Comparison of ENCODE assay signal across 9 cellular contexts in genomic region chr1:207831517-207832327, GRCh38.
A peak's percentile ranks its signal among the peaks of the same experiment; 100 is the strongest.
DNase-seq lines count a peak whose midpoint lies in the region; ATAC-seq, FAIRE-seq and TF ChIP-seq lines count a peak whose summit lies in the region.
"Had no signal": no experiment of that assay in that cellular context is flagged by ENCODE, and none has a peak within 500 bp of the region (broad histone marks: within the 10 kb centered on the region; RNA-seq: fewer than 3 reads in every experiment).

No MANE protein-coding gene starts in this region.

- no peak for TF ChIP-seq POLR2A in Peyer's patch (IDR thresholded peaks at IDR 0.05)
- TF ChIP-seq POLR2A in endothelial cell of umbilical vein (IDR thresholded peaks at IDR 0.05; ENCODE audit: low read depth, low read length): no peak

- no peaks in the 10 kb centered on the region for H3K36me3 Mint-ChIP-seq in glutamatergic neuron (ENCODE audit: unreplicated experiment)

- DNase-seq in GM10266 (ENCODE audit: extremely low spot score): peak; percentile 69
- peak in 2 of 3 donors; percentile 49 to 61 for DNase-seq in Peyer's patch
- DNase-seq in endothelial cell of umbilical vein (ENCODE audit: low read depth, low spot score): peak; percentile 47
- DNase-seq in stimulated activated CD4-positive, alpha-beta T cell treated with anti-CD3 and anti-CD28 coated beads, Interleukin-1b, Interleukin-23, amount 100 ng/mL, for 48 hours: peak; percentile 67
- no peak for DNase-seq in pancreas
- no peak for DNase-seq in SW 1271 (lab: John Stamatoyannopoulos, UW)
- no peak for DNase-seq in glutamatergic neuron

- no peaks in the 10 kb centered on the region for H3K9me3 Mint-ChIP-seq in glutamatergic neuron (ENCODE audit: unreplicated experiment)

- dilution Hi-C loops in endothelial cell of umbilical vein (cut with MboI; ENCODE audit: extremely low pct_ligation_motif_present, low sequenced_read_pairs): no loop called here

- H3K27me3 ChIP-seq in Peyer's patch: no peaks in the 10 kb centered on the region
- H3K27me3 ChIP-seq in endothelial cell of umbilical vein (ENCODE audit: control insufficient read depth in 2 of 2, insufficient read depth in 2 of 2, low read length in 2 of 2): no peaks in the 10 kb centered on the region
- H3K27me3 ChIP-seq in pancreas: no peaks in the 10 kb centered on the region

- H3K4me1 ChIP-seq in Peyer's patch: peaks cover 0 to 55% (median 20%) of the 10 kb centered on the region in 4 donors
- peaks cover 17% of the 10 kb centered on the region for H3K4me1 ChIP-seq in endothelial cell of umbilical vein (ENCODE audit: control insufficient read depth, extremely low read depth, insufficient read depth, low read length)
- peaks cover 23 to 40% (median 24%) of the 10 kb centered on the region in 3 donors for H3K4me1 ChIP-seq in pancreas

- H3K4me2 ChIP-seq in endothelial cell of umbilical vein (ENCODE audit: insufficient read depth, low read length): no peak overlapping the region

- no peak for TF ChIP-seq CTCF in GM10266 (IDR thresholded peaks at IDR 0.05; ENCODE audit: control insufficient read depth, insufficient read depth, low read depth, missing control alignments)
- no peak for TF ChIP-seq CTCF in Peyer's patch (IDR thresholded peaks at IDR 0.05)
- TF ChIP-seq CTCF in endothelial cell of umbilical vein (IDR thresholded peaks at IDR 0.05; ENCODE audit: extremely low read depth in 1 of 2, insufficient read depth in 1 of 2, low read depth in 1 of 2, low read length in 2 of 2): no peak
- no peak for TF ChIP-seq CTCF in pancreas (IDR thresholded peaks at IDR 0.05)
- no peak for TF ChIP-seq CTCF in glutamatergic neuron (IDR thresholded peaks at IDR 0.05; ENCODE audit: partially characterized antibody, unreplicated experiment)

- POLR2A ChIA-PET in endothelial cell of umbilical vein (lab: Charles Lee): no interaction called here

- no peak overlapping the region for H3K27ac Mint-ChIP-seq in glutamatergic neuron (ENCODE audit: unreplicated experiment)

- H4K20me1 ChIP-seq in endothelial cell of umbilical vein (replicated peaks; ENCODE audit: control insufficient read depth, extremely low read depth, insufficient read depth, low read length): no peaks in the 10 kb centered on the region

- no peaks in the 10 kb centered on the region for H3K4me1 Mint-ChIP-seq in glutamatergic neuron (ENCODE audit: low read depth, unreplicated experiment)

- H3K9me3 ChIP-seq in Peyer's patch (no peaks in the 10 kb centered on the region), endothelial cell of umbilical vein (replicated peaks; ENCODE audit: control insufficient read depth, insufficient read depth, low read length) (no peaks in the 10 kb centered on the region), pancreas (no peaks in the 10 kb centered on the region)

- H3K9ac ChIP-seq in endothelial cell of umbilical vein (replicated peaks; ENCODE audit: extremely low read depth, insufficient read depth, low read length): no peak overlapping the region

- no peak overlapping the region for H3K4me3 ChIP-seq in Peyer's patch
- no peak overlapping the region for H3K4me3 ChIP-seq in endothelial cell of umbilical vein (replicated peaks in 1 of 3; ENCODE audit: insufficient read depth in 1 of 3, low read depth in 1 of 3, low read length in 3 of 3)
- H3K4me3 ChIP-seq in pancreas: no peak overlapping the region

- no peaks in the 10 kb centered on the region for H3K9me1 ChIP-seq in endothelial cell of umbilical vein (replicated peaks; ENCODE audit: control insufficient read depth, extremely low read depth, insufficient read depth, low read length)

- intact Hi-C loops in endothelial cell of umbilical vein (cut with micrococcal nuclease): no loop called here
- intact Hi-C loops in pancreas (cut with DNase I): loop anchor here in 2 of 3 donors (5.0 kb wide), 1 partner anchor 36 kb away; no protein-coding TSS in a partner anchor

- CTCF ChIA-PET in endothelial cell of umbilical vein (lab: Charles Lee): interaction anchor here (1.2 to 21.9 kb wide), 4 partner anchors 8 to 131 kb away, joined by 3 to 634 read pairs (median 4); no protein-coding TSS in a partner anchor

- FAIRE-seq in endothelial cell of umbilical vein (lab: Jason Lieb, UNC) (no peak), pancreas (lab: Jason Lieb, UNC) (no peak)
- FAIRE-seq: colon had no signal

- H3K27me3 Mint-ChIP-seq in glutamatergic neuron (ENCODE audit: unreplicated experiment): no peaks in the 10 kb centered on the region

- H3K79me2 ChIP-seq in endothelial cell of umbilical vein (ENCODE audit: control insufficient read depth, insufficient read depth, low read length): peaks cover 47% of the 10 kb centered on the region

- no peak overlapping the region for H3K4me3 Mint-ChIP-seq in glutamatergic neuron (ENCODE audit: unreplicated experiment)

- H2AFZ ChIP-seq in endothelial cell of umbilical vein (ENCODE audit: low read depth, low read length): no peak overlapping the region

- ATAC-seq in GM21619 (IDR thresholded peaks at IDR 0.05; ENCODE audit: unreplicated experiment): peak; percentile 81
- ATAC-seq in pancreas: no peak

- H3K36me3 ChIP-seq in Peyer's patch: no peaks in the 10 kb centered on the region
- peaks cover 0 to 5% of the 10 kb centered on the region in 2 experiments for H3K36me3 ChIP-seq in endothelial cell of umbilical vein (ENCODE audit: control insufficient read depth in 2 of 2, extremely low read depth in 1 of 2, insufficient read depth in 2 of 2, low read length in 2 of 2)
- no peaks in the 10 kb centered on the region for H3K36me3 ChIP-seq in pancreas

- 82 to 90% methylated on average over 9 of the region's 9 CpGs for whole genome bisulfite sequencing in pancreas, 2 donors

- peak overlapping the region; percentile 11 to 67 (median 52) for H3K27ac ChIP-seq in Peyer's patch
- H3K27ac ChIP-seq in endothelial cell of umbilical vein (ENCODE audit: insufficient read depth, low read depth, low read length): no peak overlapping the region
- no peak overlapping the region for H3K27ac ChIP-seq in pancreas

- no TSS peak for BruUV-seq in endothelial cell of umbilical vein (replicated peaks; lab: Mats Ljungman, UMichigan)

TF ChIP-seq in endothelial cell of umbilical vein, 7 proteins besides CTCF, POLR2A, EP300 and RAD21:
- TF ChIP-seq FOS (IDR thresholded peaks at IDR 0.05; ENCODE audit: borderline replicate concordance, insufficient read depth, low read length): no peak
- TF ChIP-seq GATA2 (IDR thresholded peaks at IDR 0.05; ENCODE audit: insufficient read depth, insufficient read length, low read depth, low read length): no peak
- no peak for TF ChIP-seq EZH2 (IDR thresholded peaks at IDR 0.05; ENCODE audit: borderline replicate concordance, low read depth, low read length, severe bottlenecking)
- no peak for TF ChIP-seq POLR2AphosphoS5 (IDR thresholded peaks at IDR 0.05; ENCODE audit: insufficient read depth, low read depth, low read length)
- TF ChIP-seq, protein P1, sequence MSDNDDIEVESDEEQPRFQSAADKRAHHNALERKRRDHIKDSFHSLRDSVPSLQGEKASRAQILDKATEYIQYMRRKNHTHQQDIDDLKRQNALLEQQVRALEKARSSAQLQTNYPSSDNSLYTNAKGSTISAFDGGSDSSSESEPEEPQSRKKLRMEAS (IDR thresholded peaks at IDR 0.05; ENCODE audit: insufficient read depth, insufficient read length): no peak
- no peak for TF ChIP-seq MYC (IDR thresholded peaks at IDR 0.05; ENCODE audit: low read depth, low read length)
- TF ChIP-seq JUN (IDR thresholded peaks at IDR 0.05; ENCODE audit: borderline replicate concordance, insufficient read depth, insufficient read length, low read depth): no peak

Comparison
In these comparisons a context has a peak if more than half of its experiments do, and no peak if none do; other contexts are left out.
1. DNase-seq: peak in GM10266 (single experiment), Peyer's patch (2 of 3), endothelial cell of umbilical vein (single experiment) and stimulated activated CD4-positive, alpha-beta T cell treated with anti-CD3 and anti-CD28 coated beads, Interleukin-1b, Interleukin-23, amount 100 ng/mL, for 48 hours (single experiment); none in pancreas (0 of 6), SW 1271 (0 of 2) and glutamatergic neuron (single experiment).
2. H3K27ac ChIP-seq: peak in Peyer's patch (4 of 4); none in endothelial cell of umbilical vein (single experiment) and pancreas (0 of 4).